Comparison of ENCODE assay signal across 1 cellular context in the genomic region with DNA sequence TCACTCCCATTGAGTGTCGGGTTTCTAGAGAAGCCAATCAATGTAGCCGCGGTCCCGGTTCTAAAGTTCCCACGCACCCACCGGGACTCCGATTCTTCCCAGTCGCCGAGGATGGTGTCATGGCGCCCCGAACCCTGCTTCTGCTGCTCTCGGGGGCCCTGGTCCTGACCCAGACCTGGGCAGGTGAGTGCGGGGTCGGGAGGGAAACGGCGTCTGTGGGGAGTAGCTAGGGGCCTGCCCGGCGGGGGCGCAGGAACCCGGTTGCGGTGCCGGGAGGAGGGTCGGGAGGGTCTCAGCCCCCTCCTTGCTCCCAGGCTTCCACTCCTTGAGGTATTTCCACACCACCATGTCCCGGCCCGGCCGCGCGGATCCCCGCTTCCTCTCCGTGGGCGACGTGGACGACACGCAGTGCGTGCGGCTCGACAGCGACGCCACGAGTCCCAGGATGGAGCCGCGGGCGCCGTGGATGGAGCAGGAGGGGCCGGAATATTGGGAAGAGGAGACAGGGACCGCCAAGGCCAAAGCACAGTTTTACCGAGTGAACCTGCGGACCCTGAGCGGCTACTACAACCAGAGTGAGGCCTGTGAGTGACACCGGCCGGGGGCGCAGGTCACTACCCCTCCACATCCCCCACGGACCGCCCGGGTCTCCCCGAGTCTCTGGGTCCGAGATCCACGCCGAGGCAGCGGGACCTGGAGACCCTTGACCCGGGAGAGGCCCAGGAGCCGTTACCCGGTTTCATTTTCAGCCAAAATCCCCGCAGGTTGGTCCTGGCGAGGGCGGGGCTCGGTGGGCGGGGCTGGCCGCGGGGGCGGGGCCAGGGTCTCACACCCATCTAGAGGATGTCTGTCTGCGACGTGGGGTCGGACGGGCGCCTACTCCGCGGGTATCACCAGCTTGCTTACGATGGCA.
TF ChIP-seq lines count a peak whose summit lies in the region.

No MANE protein-coding gene starts in this region.

TF ChIP-seq in K562, 482 proteins besides CTCF, POLR2A, EP300 and RAD21 (continued from another document):
- TF ChIP-seq FOXK2 (conservative IDR thresholded peaks at IDR 0.05 in 1 of 2, IDR thresholded peaks at IDR 0.05 in 1 of 2; ENCODE audit: low read depth in 2 of 2) (no peak), MEF2A (IDR thresholded peaks at IDR 0.05; ENCODE audit: control insufficient read depth, low read depth, low read length) (no peak), SRSF9 (IDR thresholded peaks at IDR 0.05; ENCODE audit: borderline replicate concordance, low read depth, low read length) (no peak), POLR2G (IDR thresholded peaks at IDR 0.05; ENCODE audit: low read depth, low read length) (no peak), ZNF668 (CRISPR knock-in tag; IDR thresholded peaks at IDR 0.05) (no peak), ZNF57 (CRISPR knock-in tag; IDR thresholded peaks at IDR 0.05) (no peak), MBD1 (CRISPR knock-in tag; IDR thresholded peaks at IDR 0.05) (no peak)
- TF ChIP-seq, protein P1, sequence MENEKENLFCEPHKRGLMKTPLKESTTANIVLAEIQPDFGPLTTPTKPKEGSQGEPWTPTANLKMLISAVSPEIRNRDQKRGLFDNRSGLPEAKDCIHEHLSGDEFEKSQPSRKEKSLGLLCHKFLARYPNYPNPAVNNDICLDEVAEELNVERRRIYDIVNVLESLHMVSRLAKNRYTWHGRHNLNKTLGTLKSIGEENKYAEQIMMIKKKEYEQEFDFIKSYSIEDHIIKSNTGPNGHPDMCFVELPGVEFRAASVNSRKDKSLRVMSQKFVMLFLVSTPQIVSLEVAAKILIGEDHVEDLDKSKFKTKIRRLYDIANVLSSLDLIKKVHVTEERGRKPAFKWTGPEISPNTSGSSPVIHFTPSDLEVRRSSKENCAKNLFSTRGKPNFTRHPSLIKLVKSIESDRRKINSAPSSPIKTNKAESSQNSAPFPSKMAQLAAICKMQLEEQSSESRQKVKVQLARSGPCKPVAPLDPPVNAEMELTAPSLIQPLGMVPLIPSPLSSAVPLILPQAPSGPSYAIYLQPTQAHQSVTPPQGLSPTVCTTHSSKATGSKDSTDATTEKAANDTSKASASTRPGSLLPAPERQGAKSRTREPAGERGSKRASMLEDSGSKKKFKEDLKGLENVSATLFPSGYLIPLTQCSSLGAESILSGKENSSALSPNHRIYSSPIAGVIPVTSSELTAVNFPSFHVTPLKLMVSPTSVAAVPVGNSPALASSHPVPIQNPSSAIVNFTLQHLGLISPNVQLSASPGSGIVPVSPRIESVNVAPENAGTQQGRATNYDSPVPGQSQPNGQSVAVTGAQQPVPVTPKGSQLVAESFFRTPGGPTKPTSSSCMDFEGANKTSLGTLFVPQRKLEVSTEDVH (IDR thresholded peaks at IDR 0.05; ENCODE audit: low read depth, partially characterized antibody), result no peak
